ENCODE assay signal across 1 cellular context in genomic region chr3:126476166-126476975, GRCh38.
A peak's percentile ranks its signal among the peaks of the same experiment; 100 is the strongest.
TF ChIP-seq lines count a peak whose summit lies in the region.

No MANE protein-coding gene starts in this region.

TF ChIP-seq in HepG2, 621 proteins besides CTCF, POLR2A, EP300 and RAD21 (continues in another document):
- TF ChIP-seq ZNF609 (CRISPR knock-in tag; IDR thresholded peaks at IDR 0.05; ENCODE audit: borderline replicate concordance) (no peak), ZNF616 (CRISPR knock-in tag; IDR thresholded peaks at IDR 0.05; ENCODE audit: low read depth) (no peak), CERS6 (CRISPR knock-in tag; IDR thresholded peaks at IDR 0.05) (no peak), KLF15 (CRISPR knock-in tag; IDR thresholded peaks at IDR 0.05; ENCODE audit: borderline replicate concordance) (no peak), GZF1 (CRISPR knock-in tag; IDR thresholded peaks at IDR 0.05) (no peak), EHMT2 (IDR thresholded peaks at IDR 0.05; ENCODE audit: borderline replicate concordance, low read depth, low read length) (no peak), RFXANK (CRISPR knock-in tag; IDR thresholded peaks at IDR 0.05) (no peak), BRD4 (CRISPR knock-in tag; IDR thresholded peaks at IDR 0.05) (peak; percentile 13; the same call in 1 of the 2 replicates), ZNF333 (CRISPR knock-in tag; IDR thresholded peaks at IDR 0.05; ENCODE audit: borderline replicate concordance) (no peak), ZNF724P (CRISPR knock-in tag; IDR thresholded peaks at IDR 0.05; ENCODE audit: borderline replicate concordance) (no peak), ZNF501 (CRISPR knock-in tag; IDR thresholded peaks at IDR 0.05) (no peak), FOXO4 (CRISPR knock-in tag; conservative IDR thresholded peaks at IDR 0.05) (no peak), HBP1 (CRISPR knock-in tag; IDR thresholded peaks at IDR 0.05; ENCODE audit: low read depth) (no peak), ZNF431 (CRISPR knock-in tag; IDR thresholded peaks at IDR 0.05; ENCODE audit: borderline replicate concordance, low read depth) (no peak), ZNF264 (CRISPR knock-in tag; IDR thresholded peaks at IDR 0.05) (no peak), ZNF34 (CRISPR knock-in tag; IDR thresholded peaks at IDR 0.05; ENCODE audit: borderline replicate concordance) (no peak), ZNF569 (CRISPR knock-in tag; IDR thresholded peaks at IDR 0.05; ENCODE audit: borderline replicate concordance) (no peak), PTBP1 (IDR thresholded peaks at IDR 0.05; ENCODE audit: low read depth, low read length, poor library complexity, severe bottlenecking) (no peak), POLR2AphosphoS2 (IDR thresholded peaks at IDR 0.05; ENCODE audit: low read depth, low read length) (no peak), NFYC (CRISPR knock-in tag; IDR thresholded peaks at IDR 0.05) (no peak), DNMT3B (CRISPR knock-in tag; conservative IDR thresholded peaks at IDR 0.05) (no peak), SMAD3 (CRISPR knock-in tag; IDR thresholded peaks at IDR 0.05) (no peak), MYPOP (CRISPR knock-in tag; IDR thresholded peaks at IDR 0.05) (peak; percentile 51; the same call in 1 of the 2 replicates), ZNF782 (CRISPR knock-in tag; IDR thresholded peaks at IDR 0.05; ENCODE audit: borderline replicate concordance) (no peak), SP1 (IDR thresholded peaks at IDR 0.05) (no peak), SP1 (CRISPR knock-in tag; IDR thresholded peaks at IDR 0.05) (no peak), YEATS4 (CRISPR knock-in tag; IDR thresholded peaks at IDR 0.05; ENCODE audit: borderline replicate concordance) (no peak; the same call in 1 of the 2 replicates), ZNF232 (CRISPR knock-in tag; IDR thresholded peaks at IDR 0.05; ENCODE audit: borderline replicate concordance) (no peak), DBP (CRISPR knock-in tag; IDR thresholded peaks at IDR 0.05; ENCODE audit: not compliant biosample characterization) (no peak), MXD1 (CRISPR knock-in tag; IDR thresholded peaks at IDR 0.05) (no peak), THAP8 (CRISPR knock-in tag; IDR thresholded peaks at IDR 0.05; ENCODE audit: borderline replicate concordance) (no peak), GFI1 (CRISPR knock-in tag; IDR thresholded peaks at IDR 0.05; ENCODE audit: borderline replicate concordance) (no peak), YEATS2 (CRISPR knock-in tag; IDR thresholded peaks at IDR 0.05; ENCODE audit: borderline replicate concordance) (no peak), ZFP36L1 (CRISPR knock-in tag; IDR thresholded peaks at IDR 0.05) (no peak), ZNF775 (CRISPR knock-in tag; IDR thresholded peaks at IDR 0.05; ENCODE audit: borderline replicate concordance) (no peak), ELF1 (CRISPR knock-in tag; IDR thresholded peaks at IDR 0.05) (no peak), MTF1 (CRISPR knock-in tag; IDR thresholded peaks at IDR 0.05) (no peak), ZBTB49 (CRISPR knock-in tag; IDR thresholded peaks at IDR 0.05; ENCODE audit: borderline replicate concordance) (no peak), CREB1 (IDR thresholded peaks at IDR 0.05) (no peak), CREB1 (CRISPR knock-in tag; IDR thresholded peaks at IDR 0.05) (no peak), ZNF720 (CRISPR knock-in tag; IDR thresholded peaks at IDR 0.05) (no peak), ZNF790 (CRISPR knock-in tag; IDR thresholded peaks at IDR 0.05; ENCODE audit: borderline replicate concordance) (peak; percentile 50; the same call in 1 of the 2 replicates), MXD3 (CRISPR knock-in tag; IDR thresholded peaks at IDR 0.05) (no peak), ZNF768 (CRISPR knock-in tag; IDR thresholded peaks at IDR 0.05) (no peak), TP53 (CRISPR knock-in tag; conservative IDR thresholded peaks at IDR 0.05) (no peak), SKIL (CRISPR knock-in tag; IDR thresholded peaks at IDR 0.05; ENCODE audit: borderline replicate concordance) (no peak), ZBTB42 (CRISPR knock-in tag; IDR thresholded peaks at IDR 0.05) (no peak), RFX3 (CRISPR knock-in tag; IDR thresholded peaks at IDR 0.05) (no peak), ZEB1 (IDR thresholded peaks at IDR 0.05; ENCODE audit: insufficient replicate concordance, low read depth) (no peak), ZNF274 (CRISPR knock-in tag; IDR thresholded peaks at IDR 0.05) (no peak; the same call in 1 of the 2 replicates), KAT2B (IDR thresholded peaks at IDR 0.05; ENCODE audit: borderline replicate concordance, low read depth, low read length) (no peak), NR0B2 (CRISPR knock-in tag; IDR thresholded peaks at IDR 0.05) (no peak)
